In the genomic region with DNA sequence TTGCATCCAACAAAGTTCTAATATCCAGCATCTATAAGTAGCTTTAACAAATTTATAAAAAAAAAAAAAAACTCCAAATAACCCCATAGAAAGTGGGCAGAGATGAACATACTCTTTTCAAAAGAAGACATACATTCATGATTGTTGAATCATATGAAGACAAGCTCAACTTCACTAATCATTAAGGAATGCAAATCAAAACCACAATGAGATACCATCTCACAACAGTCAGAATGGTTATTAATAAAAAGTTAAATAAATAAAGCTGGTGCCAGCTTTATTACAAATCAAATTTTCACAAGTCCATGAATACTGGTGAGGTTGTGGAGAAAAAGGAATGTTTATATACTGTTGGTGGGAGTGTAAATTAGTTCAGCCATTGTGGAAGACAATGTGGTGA, we compare ENCODE assay signal across 30 cellular contexts.
DNase-seq lines count a peak whose midpoint lies in the region; ATAC-seq, FAIRE-seq and TF ChIP-seq lines count a peak whose summit lies in the region.
"Had no signal": no experiment of that assay in that cellular context is flagged by ENCODE, and none has a peak within 500 bp of the region (broad histone marks: within the 10 kb centered on the region; RNA-seq: fewer than 3 reads in every experiment).

No MANE protein-coding gene starts in this region.

- no peak overlapping the region for H3K4me2 ChIP-seq in HepG2 (ENCODE audit: low read depth, low read length)

- H3K27ac ChIP-seq in HepG2 (ENCODE audit: extremely low read length, insufficient read depth, low read length) = no peak overlapping the region
- H3K27ac ChIP-seq: esophagus squamous epithelium, right atrium auricular region, tibial artery had no signal

- no peaks in the 10 kb centered on the region for H3K4me1 ChIP-seq in Caco-2
- no peaks in the 10 kb centered on the region for H3K4me1 ChIP-seq in HepG2 (ENCODE audit: insufficient read depth, low read length)
- H3K4me1 ChIP-seq: BE2C, esophagus squamous epithelium, right atrium auricular region, tibial artery had no signal

- H2AFZ ChIP-seq in HepG2 (ENCODE audit: low read length) = no peak overlapping the region

- TF ChIP-seq RAD21 in HepG2 (CRISPR knock-in tag; IDR thresholded peaks at IDR 0.05) = no peak

- H3K4me1 Mint-ChIP-seq in Caco-2 (ENCODE audit: low read depth, unreplicated experiment) = no peaks in the 10 kb centered on the region
- no peaks in the 10 kb centered on the region for H3K4me1 Mint-ChIP-seq in CD14-positive monocyte
- H3K4me1 Mint-ChIP-seq: activated naive CD4-positive, alpha-beta T cell treated with anti-CD3 and anti-CD28 coated beads, Interleukin-2, amount 50 U/mL, for 24 hours; natural killer cell had no signal

- H4K20me1 ChIP-seq in HepG2 (ENCODE audit: insufficient read depth, low read length) = no peaks in the 10 kb centered on the region

- H3K36me3 Mint-ChIP-seq in Caco-2 (ENCODE audit: insufficient read depth, unreplicated experiment) = no peaks in the 10 kb centered on the region
- H3K36me3 Mint-ChIP-seq in CD14-positive monocyte = no peaks in the 10 kb centered on the region
- H3K36me3 Mint-ChIP-seq: activated naive CD4-positive, alpha-beta T cell treated with anti-CD3 and anti-CD28 coated beads, Interleukin-2, amount 50 U/mL, for 24 hours had no signal

- no peaks in the 10 kb centered on the region for H3K79me2 ChIP-seq in HepG2 (ENCODE audit: insufficient read depth, low read length)

- H3K9ac ChIP-seq in HepG2 (ENCODE audit: insufficient read depth, low read depth, low read length) = no peak overlapping the region

- H3K9me3 ChIP-seq in Caco-2 (no peaks in the 10 kb centered on the region), HepG2 (ENCODE audit: low read length) (peaks cover 69% of the 10 kb centered on the region)
- H3K9me3 ChIP-seq: BE2C had no signal

- H3K27ac Mint-ChIP-seq in Caco-2 (ENCODE audit: unreplicated experiment) (no peak overlapping the region), CD14-positive monocyte (no peak overlapping the region)
- H3K27ac Mint-ChIP-seq: activated CD8-positive, alpha-beta T cell treated with anti-CD3 and anti-CD28 coated beads, Interleukin-2, amount 10 ng/mL, durations not matched to agents 7 days and 5 days; natural killer cell; stimulated activated naive CD8-positive, alpha-beta T cell treated with anti-CD3 and anti-CD28 coated beads, Interleukin-15, Interleukin-2, amounts not matched to agents 100 ng/mL and 50 ng/mL, for 24 hours had no signal

- no peak overlapping the region for H3K4me3 ChIP-seq in AG10803 (ENCODE audit: low read length)
- no peak overlapping the region for H3K4me3 ChIP-seq in bronchial epithelial cell (ENCODE audit: low read depth, low read length)
- H3K4me3 ChIP-seq in Caco-2 (ENCODE audit: low read depth, low read length) = no peak overlapping the region
- no peak overlapping the region for H3K4me3 ChIP-seq in HepG2 (replicated peaks in 1 of 3; ENCODE audit: insufficient read depth in 1 of 3, low read depth in 2 of 3, low read length in 3 of 3)
- H3K4me3 ChIP-seq: esophagus squamous epithelium, right atrium auricular region, tibial artery had no signal

- peak; percentile 49 for DNase-seq in AG10803 (ENCODE audit: low read depth)
- peak; percentile 2 for DNase-seq in HTR-8/SVneo (ENCODE audit: insufficient read length, low spot score)
- peak; percentile 72 for DNase-seq in bronchial epithelial cell (ENCODE audit: low read depth)
- peak; percentile 65 for DNase-seq in kidney glomerular epithelial cell (lab: John Stamatoyannopoulos, UW)
- no peak for DNase-seq in Caco-2
- DNase-seq in stimulated activated CD4-positive, alpha-beta T cell treated with anti-CD3 and anti-CD28 coated beads, Interleukin-4, amount 100 ng/mL, for 4 hours = no peak
- DNase-seq in CD14-positive monocyte (ENCODE audit: low spot score) = no peak
- DNase-seq in HepG2 (ENCODE audit: low spot score) = no peak
- DNase-seq: activated CD4-positive, alpha-beta T cell treated with anti-CD3 and anti-CD28 coated beads for 1 hour; activated CD8-positive, alpha-beta T cell treated with anti-CD3 and anti-CD28 coated beads, Interleukin-2, amount 10 ng/mL, durations not matched to agents 7 days and 5 days; activated T-cell treated with anti-CD3 and anti-CD28 coated beads, Interleukin-2, amount 50 U/mL, for 1 hour; BE2C; DND-41; effector memory CD4-positive, alpha-beta T cell; esophagus squamous epithelium; GOT3; head of caudate nucleus; KG1; natural killer cell; NCI-H1930; NCI-H2227 treated with DMSO at 0.1 percent for 48 hours; NCI-H82; OCI-M1; T-helper 1 cell; tibial artery had no signal

- in situ Hi-C loops in HepG2 (cut with HindIII; ENCODE audit: extremely low pct_ligation_motif_present, low pct_unique_long_range_greater_than_20kb) = no loop called here

- H3K27me3 ChIP-seq in bronchial epithelial cell (ENCODE audit: control insufficient read depth, insufficient read depth, low read length) (no peaks in the 10 kb centered on the region), Caco-2 (replicated peaks; ENCODE audit: control insufficient read depth, insufficient read depth, low read length) (no peaks in the 10 kb centered on the region), HepG2 (ENCODE audit: control insufficient read depth in 1 of 2, insufficient read depth in 2 of 2, low read length in 2 of 2) (no peaks in the 10 kb centered on the region)
- H3K27me3 ChIP-seq: BE2C, esophagus squamous epithelium, right atrium auricular region, tibial artery had no signal

- FAIRE-seq in HTR-8/SVneo (lab: Jason Lieb, UNC) = no peak
- no peak for FAIRE-seq in bronchial epithelial cell (lab: Jason Lieb, UNC)
- FAIRE-seq in HepG2 (lab: Jason Lieb, UNC) = no peak
- FAIRE-seq: A204.1 had no signal

- TF ChIP-seq CTCF in AG10803 (conservative IDR thresholded peaks at IDR 0.05; ENCODE audit: low read length) (no peak), bronchial epithelial cell (IDR thresholded peaks at IDR 0.05; ENCODE audit: insufficient read depth, low read length, severe bottlenecking) (no peak), Caco-2 (IDR thresholded peaks at IDR 0.05; ENCODE audit: insufficient read depth in 1 of 2, low read depth in 1 of 2, low read length in 1 of 2, severe bottlenecking in 1 of 2, unreplicated experiment in 1 of 2) (no peak), CD14-positive monocyte (IDR thresholded peaks at IDR 0.05) (no peak), HepG2 (CRISPR knock-in tag; IDR thresholded peaks at IDR 0.05) (no peak)

- CTCF ChIA-PET in Caco-2 (lab: Charles Lee) (no interaction called here), HepG2 (lab: Yijun Ruan, JAX; ENCODE audit: low intra/inter-chr PET ratio, low total read pairs) (no interaction called here)

- H3K9me3 Mint-ChIP-seq in Caco-2 (ENCODE audit: unreplicated experiment) (peaks cover 13% of the 10 kb centered on the region), CD14-positive monocyte (peaks cover 5 to 21% (median 11%) of the 10 kb centered on the region in 7 donors)

- H3K4me3 Mint-ChIP-seq in Caco-2 (ENCODE audit: unreplicated experiment) (no peak overlapping the region), CD14-positive monocyte (no peak overlapping the region)
- H3K4me3 Mint-ChIP-seq: activated CD8-positive, alpha-beta T cell treated with anti-CD3 and anti-CD28 coated beads, Interleukin-2, amount 10 ng/mL, durations not matched to agents 7 days and 5 days; activated naive CD4-positive, alpha-beta T cell treated with anti-CD3 and anti-CD28 coated beads, Interleukin-2, amount 50 U/mL, for 24 hours; natural killer cell; stimulated activated naive CD8-positive, alpha-beta T cell treated with anti-CD3 and anti-CD28 coated beads, Interleukin-15, Interleukin-2, amounts not matched to agents 100 ng/mL and 50 ng/mL, for 24 hours had no signal

- no TSS peak for BruUV-seq in Caco-2 (replicated peaks; lab: Mats Ljungman, UMichigan)
- BruUV-seq in HepG2 (replicated peaks; lab: Mats Ljungman, UMichigan) = no TSS peak

- no peak for TF ChIP-seq EP300 in HepG2 (IDR thresholded peaks at IDR 0.05; ENCODE audit: low read depth in 2 of 2, low read length in 2 of 2)
- no peak for TF ChIP-seq EP300 in HepG2 (CRISPR knock-in tag; IDR thresholded peaks at IDR 0.05; ENCODE audit: borderline replicate concordance)

- intact Hi-C loops in Caco-2 (cut with micrococcal nuclease; ENCODE audit: unreplicated experiment) (no loop called here), CD14-positive monocyte (cut with micrococcal nuclease) (no loop called here), HepG2 (cut with micrococcal nuclease; ENCODE audit: unreplicated experiment) (no loop called here)

- no peaks in the 10 kb centered on the region for H3K36me3 ChIP-seq in bronchial epithelial cell (ENCODE audit: control insufficient read depth, insufficient read depth, low read length)
- H3K36me3 ChIP-seq in Caco-2 (ENCODE audit: control insufficient read depth, insufficient read depth, low read length) = no peaks in the 10 kb centered on the region
- no peaks in the 10 kb centered on the region for H3K36me3 ChIP-seq in HepG2 (replicated peaks in 1 of 2; ENCODE audit: control insufficient read depth in 1 of 2, insufficient read depth in 2 of 2, low read length in 2 of 2)
- H3K36me3 ChIP-seq: BE2C, esophagus squamous epithelium, right atrium auricular region, tibial artery had no signal

- no peak for ATAC-seq in HepG2
- ATAC-seq: activated CD8-positive, alpha-beta T cell treated with anti-CD3 and anti-CD28 coated beads, Interleukin-2, amount 10 ng/mL, durations not matched to agents 7 days and 5 days; left lobe of liver; natural killer cell had no signal

- POLR2A ChIA-PET in Caco-2 (lab: Charles Lee) = no interaction called here
- POLR2A ChIA-PET in HepG2 (lab: Yijun Ruan, JAX) = no interaction called here

- TF ChIP-seq POLR2A in HepG2 (IDR thresholded peaks at IDR 0.05; ENCODE audit: insufficient read depth in 1 of 2, low read depth in 2 of 2, low read length in 2 of 2) = no peak

- H3K27me3 Mint-ChIP-seq in Caco-2 (ENCODE audit: insufficient read depth, unreplicated experiment) (no peaks in the 10 kb centered on the region), CD14-positive monocyte (ENCODE audit: low read depth in 3 of 3) (peaks cover 0 to 2% (median 0%) of the 10 kb centered on the region in 3 donors)
- H3K27me3 Mint-ChIP-seq: activated naive CD4-positive, alpha-beta T cell treated with anti-CD3 and anti-CD28 coated beads, Interleukin-2, amount 50 U/mL, for 24 hours; stimulated activated naive CD8-positive, alpha-beta T cell treated with anti-CD3 and anti-CD28 coated beads, Interleukin-15, Interleukin-2, amounts not matched to agents 100 ng/mL and 50 ng/mL, for 24 hours had no signal

TF ChIP-seq in HepG2, 621 proteins besides CTCF, POLR2A, EP300 and RAD21 (continues in another document):
- TF ChIP-seq ZNF432 (CRISPR knock-in tag; IDR thresholded peaks at IDR 0.05; ENCODE audit: borderline replicate concordance) (no peak), ASH2L (IDR thresholded peaks at IDR 0.05; ENCODE audit: insufficient read length, low read depth, low read length) (no peak), ZNF768 (CRISPR knock-in tag; IDR thresholded peaks at IDR 0.05) (no peak), ZNF446 (CRISPR knock-in tag; IDR thresholded peaks at IDR 0.05) (no peak)

Comparison
In these comparisons a context has a peak if more than half of its experiments do, and no peak if none do; other contexts are left out.
1. DNase-seq: peak in AG10803 (single experiment), HTR-8/SVneo (single experiment), bronchial epithelial cell (single experiment) and kidney glomerular epithelial cell (single experiment); none in Caco-2 (0 of 2), stimulated activated CD4-positive, alpha-beta T cell treated with anti-CD3 and anti-CD28 coated beads, Interleukin-4, amount 100 ng/mL, for 4 hours (0 of 2), CD14-positive monocyte (single experiment) and HepG2 (single experiment).